ENCODE assay signal across 9 cellular contexts in the genomic region with DNA sequence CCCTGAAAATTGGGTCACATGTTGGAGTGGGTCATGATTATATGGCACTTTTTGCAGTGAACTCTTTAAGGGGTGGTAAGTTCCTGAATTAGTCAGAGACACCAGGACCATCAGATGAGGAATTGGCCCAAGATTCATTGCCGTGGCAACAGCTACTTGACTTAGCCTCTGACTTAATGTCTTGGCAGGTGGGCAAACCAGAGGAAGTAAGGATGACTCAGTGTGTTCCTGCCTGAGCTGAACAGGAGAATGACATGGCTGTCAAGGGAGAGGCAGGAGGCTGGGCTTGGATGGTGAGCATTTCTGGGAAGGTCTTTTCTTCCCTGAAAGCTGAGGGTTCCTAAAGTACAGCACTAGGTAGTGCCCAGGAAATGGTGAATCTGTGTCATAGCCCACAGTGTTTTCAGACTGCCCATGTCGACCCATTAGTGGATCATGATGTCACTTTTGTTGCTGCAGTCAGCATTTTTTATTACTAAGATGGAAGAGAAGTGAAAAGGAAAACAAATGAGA.
DNase-seq lines count a peak whose midpoint lies in the region; ATAC-seq and TF ChIP-seq lines count a peak whose summit lies in the region.
"Had no signal": no experiment of that assay in that cellular context is flagged by ENCODE, and none has a peak within 500 bp of the region (broad histone marks: within the 10 kb centered on the region; RNA-seq: fewer than 3 reads in every experiment).

No MANE protein-coding gene starts in this region.

- ATAC-seq in GM21528 (IDR thresholded peaks at IDR 0.05; ENCODE audit: low FRiP score, unreplicated experiment) (no peak), GM19324 (IDR thresholded peaks at IDR 0.05; ENCODE audit: low FRiP score, unreplicated experiment) (no peak)

- TF ChIP-seq POLR2A in adrenal gland (IDR thresholded peaks at IDR 0.05) = no peak

- 31 to 43% (median 38%) methylated on average over 1 to 2 of the region's 2 CpGs for WGBS in adrenal gland, 4 donors

- DNase-seq in Daoy (ENCODE audit: low read depth) = peak; percentile 98
- peak; percentile 45 for DNase-seq in LoVo (ENCODE audit: low spot score)
- DNase-seq in adrenal gland = peak in 4 of 7 donors; percentile 25 to 38 (median 31)
- peak; percentile 100 for DNase-seq in kidney tubule cell (ENCODE audit: low spot score)
- no peak for DNase-seq in SKM-1 treated with dmso at 0.1 percent for 144 hours (lab: John Stamatoyannopoulos, UW; ENCODE audit: unreplicated experiment)
- DNase-seq in cerebellum (ENCODE audit: low spot score) = no peak

- H3K27ac ChIP-seq in adrenal gland = peak overlapping the region in 1 of 5 donors; percentile 8
- H3K27ac ChIP-seq: KMS-11 had no signal

- H3K4me1 ChIP-seq in adrenal gland (replicated peaks in 1 of 2) = no peaks in the 10 kb centered on the region

- intact Hi-C loops in adrenal gland (cut with DNase I) = no loop called here

- H3K9me3 ChIP-seq in adrenal gland (replicated peaks in 1 of 3) = no peaks in the 10 kb centered on the region

- no peaks in the 10 kb centered on the region for H3K27me3 ChIP-seq in adrenal gland

- no peak overlapping the region for H3K4me3 ChIP-seq in adrenal gland

- TF ChIP-seq CTCF in adrenal gland (IDR thresholded peaks at IDR 0.05) = no peak

- no peaks in the 10 kb centered on the region for H3K36me3 ChIP-seq in adrenal gland (replicated peaks in 1 of 2)

Comparison
In these comparisons a context has a peak if more than half of its experiments do, and no peak if none do; other contexts are left out.
1. DNase-seq: peak in Daoy (single experiment), LoVo (single experiment), adrenal gland (4 of 7) and kidney tubule cell (single experiment); none in SKM-1 treated with dmso at 0.1 percent for 144 hours (single experiment) and cerebellum (single experiment).